In genomic region chr2:96550787-96551604, GRCh38 we compare ENCODE assay signal across 27 cellular contexts. TPM values are rescaled to one million over a fixed set of nuclear protein-coding genes. Genes with fewer than 3 reads are reported as not detected.
A peak's percentile ranks its signal among the peaks of the same experiment; 100 is the strongest.
DNase-seq lines count a peak whose midpoint lies in the region; ATAC-seq, FAIRE-seq and TF ChIP-seq lines count a peak whose summit lies in the region.
"Had no signal": no experiment of that assay in that cellular context is flagged by ENCODE, and none has a peak within 500 bp of the region (broad histone marks: within the 10 kb centered on the region; RNA-seq: fewer than 3 reads in every experiment).

No MANE protein-coding gene starts in this region.

- H3K4me3 ChIP-seq in GM12878 (no peak overlapping the region), right lobe of liver (peak overlapping the region; percentile 57 to 76 (median 65))
- H3K4me3 ChIP-seq: PC-9, spleen, stomach, uterus had no signal

- TF ChIP-seq CTCF in GM12878 (IDR thresholded peaks at IDR 0.05 in 2 of 3, conservative IDR thresholded peaks at IDR 0.05 in 1 of 3; ENCODE audit: control insufficient read depth in 2 of 3, extremely low read depth in 1 of 3, insufficient read depth in 1 of 3, low read depth in 3 of 3, low read length in 3 of 3) (no peak), right lobe of liver (IDR thresholded peaks at IDR 0.05) (no peak)
- TF ChIP-seq CTCF in CD4-positive, alpha-beta T cell (IDR thresholded peaks at IDR 0.05): no peak

- no peak overlapping the region for H2AFZ ChIP-seq in GM12878 (ENCODE audit: control insufficient read depth, low read depth, low read length)
- H2AFZ ChIP-seq: PC-9 had no signal

- H3K27ac ChIP-seq in GM12878 (ENCODE audit: control insufficient read depth, insufficient read depth): no peak overlapping the region
- peak overlapping the region; percentile 73 to 86 (median 77) for H3K27ac ChIP-seq in right lobe of liver
- no peak overlapping the region for H3K27ac ChIP-seq in CD4-positive, alpha-beta T cell (ENCODE audit: low read depth, low read length)
- H3K27ac ChIP-seq: brain microvascular endothelial cell, PC-9, spleen, uterus had no signal

- H3K4me1 Mint-ChIP-seq in CD4-positive, alpha-beta T cell (ENCODE audit: low read depth): peaks cover 37% of the 10 kb centered on the region

- CTCF ChIA-PET in GM12878 (lab: Yijun Ruan, JAX): no interaction called here
- CTCF ChIA-PET in CD4-positive, alpha-beta T cell (lab: Charles Lee): interaction anchor here (1.6 kb wide), 1 partner anchor 12 kb away, joined by 3 read pairs; no protein-coding TSS in a partner anchor

- peaks cover 51% of the 10 kb centered on the region for H3K36me3 Mint-ChIP-seq in CD4-positive, alpha-beta T cell (ENCODE audit: low read depth)

- TF ChIP-seq EP300 in GM12878 (IDR thresholded peaks at IDR 0.05; ENCODE audit: borderline replicate concordance in 1 of 2, control insufficient read depth in 1 of 2, low read depth in 2 of 2, low read length in 2 of 2): no peak

- SMC1A ChIA-PET in GM12878 (lab: Charles Lee; ENCODE audit: uncharacterized antibody, unreplicated experiment): no interaction called here

- H3K4me2 ChIP-seq in GM12878 (ENCODE audit: control insufficient read depth, insufficient read depth): no peak overlapping the region
- H3K4me2 ChIP-seq: PC-9 had no signal

- H3K9ac ChIP-seq in GM12878 (ENCODE audit: control insufficient read depth, insufficient read depth, low read length): no peak overlapping the region

- H3K27me3 ChIP-seq in GM12878 (replicated peaks in 1 of 2; ENCODE audit: control insufficient read depth in 2 of 2, insufficient read depth in 2 of 2, low read length in 1 of 2) (no peaks in the 10 kb centered on the region), right lobe of liver (no peaks in the 10 kb centered on the region)
- no peaks in the 10 kb centered on the region for H3K27me3 ChIP-seq in CD4-positive, alpha-beta T cell (ENCODE audit: control insufficient read depth, insufficient read depth, low read length)
- H3K27me3 ChIP-seq: brain microvascular endothelial cell, spleen, stomach, uterus had no signal

- 81% methylated on average over 14 of the region's 14 CpGs for WGBS in GM12878 (ENCODE audit: insufficient coverage, insufficient replicate concordance, low lambda C conversion rate, missing lambda C conversion rate)
- WGBS in right lobe of liver (ENCODE audit: insufficient coverage, low coverage, low lambda C conversion rate, missing lambda C conversion rate): 86% methylated on average over 2 of the region's 14 CpGs

- no peaks in the 10 kb centered on the region for H3K9me3 Mint-ChIP-seq in CD4-positive, alpha-beta T cell
- H3K9me3 Mint-ChIP-seq: activated CD4-positive, alpha-beta T cell treated with anti-CD3 and anti-CD28 coated beads, Interleukin-2, amount 10 ng/mL, durations not matched to agents 7 days and 5 days; CD8-positive, alpha-beta T cell had no signal

- peaks cover 11% of the 10 kb centered on the region for H3K79me2 ChIP-seq in GM12878 (ENCODE audit: control insufficient read depth, insufficient read depth, low read length)

- TF ChIP-seq POLR2A in GM12892 (IDR thresholded peaks at IDR 0.05; ENCODE audit: low read depth, low read length) (0 out of 2 replicates have a peak, but pooled peaks have one; percentile 14), GM12878 (IDR thresholded peaks at IDR 0.05; ENCODE audit: low read depth, low read length) (no peak), right lobe of liver (IDR thresholded peaks at IDR 0.05) (no peak)

- RAD21 ChIA-PET in GM12878 (lab: Charles Lee; ENCODE audit: unreplicated experiment): no interaction called here

- H3K4me1 ChIP-seq in GM12878 (ENCODE audit: control insufficient read depth, insufficient read depth, low read length) (peaks cover 4% of the 10 kb centered on the region), right lobe of liver (peaks cover 0 to 20% (median 3%) of the 10 kb centered on the region in 4 donors)
- H3K4me1 ChIP-seq: uterus had no signal

- in situ Hi-C loops in GM12878 (cut with MboI): no loop called here

- H3K36me3 ChIP-seq in GM12878 (ENCODE audit: control insufficient read depth in 2 of 2, insufficient read depth in 2 of 2, low read length in 1 of 2) (peaks cover 16 to 43% of the 10 kb centered on the region in 2 experiments), right lobe of liver (peaks cover 0 to 3% (median 1%) of the 10 kb centered on the region in 4 donors)
- H3K36me3 ChIP-seq: uterus had no signal

- ATAC-seq in GM12878 (no peak), right lobe of liver (peak; percentile 43 to 59 (median 52)), GM21529 (IDR thresholded peaks at IDR 0.05; ENCODE audit: unreplicated experiment) (no peak)
- no peak for ATAC-seq in CD4-positive, alpha-beta T cell (ENCODE audit: poor library complexity)
- ATAC-seq: CD8-positive, alpha-beta T cell; right cardiac atrium had no signal

- no peak overlapping the region for H3K4me3 Mint-ChIP-seq in CD4-positive, alpha-beta T cell
- H3K4me3 Mint-ChIP-seq: activated CD4-positive, alpha-beta T cell treated with anti-CD3 and anti-CD28 coated beads, Interleukin-2, amount 10 ng/mL, durations not matched to agents 7 days and 5 days; CD8-positive, alpha-beta T cell; WTC11 had no signal

- no peaks in the 10 kb centered on the region for H3K9me3 ChIP-seq in GM12878 (replicated peaks; ENCODE audit: control insufficient read depth, insufficient read depth, low read length)
- no peaks in the 10 kb centered on the region for H3K9me3 ChIP-seq in right lobe of liver
- no peaks in the 10 kb centered on the region for H3K9me3 ChIP-seq in CD4-positive, alpha-beta T cell (ENCODE audit: control insufficient read depth, low read length)
- H3K9me3 ChIP-seq: spleen, stomach, uterus had no signal

- peak; percentile 55 for DNase-seq in activated CD8-positive, alpha-beta memory T cell treated with anti-CD3 and anti-CD28 coated beads for 24 hours
- DNase-seq in activated CD8-positive, alpha-beta memory T cell treated with anti-CD3 and anti-CD28 coated beads, Interleukin-2, amount 50 U/mL, for 4 hours: no peak
- DNase-seq in GM12892 (ENCODE audit: insufficient read length): no peak
- DNase-seq in GM12878 (ENCODE audit: low read depth, low spot score): no peak
- DNase-seq in right lobe of liver: peak; percentile 60 to 82 (median 80)
- no peak for DNase-seq in T-helper 1 cell
- no peak for DNase-seq in CD4-positive, alpha-beta T cell
- DNase-seq: activated CD4-positive, alpha-beta T cell treated with anti-CD3 and anti-CD28 coated beads, Interleukin-2, amount 10 ng/mL, durations not matched to agents 7 days and 5 days; activated naive CD4-positive, alpha-beta T cell treated with anti-CD3 and anti-CD28 coated beads, Interleukin-2, amount 50 U/mL, for 16 hours; brain microvascular endothelial cell; HCEC 1CT; mesenchymal stem cell; NCI-H146; NCI-H345; NCI-H69; PC-9; right cardiac atrium; SHP77; stimulated activated CD4-positive, alpha-beta T cell treated with anti-CD3 and anti-CD28 coated beads, Interleukin-2, amount 100 ng/mL, for 24 hours; stomach; uterus had no signal

- H3K27me3 Mint-ChIP-seq in CD4-positive, alpha-beta T cell: no peaks in the 10 kb centered on the region
- H3K27me3 Mint-ChIP-seq: activated CD4-positive, alpha-beta T cell treated with anti-CD3 and anti-CD28 coated beads, Interleukin-2, amount 10 ng/mL, durations not matched to agents 7 days and 5 days had no signal

- BruUV-seq in GM12878 (replicated peaks; lab: Mats Ljungman, UMichigan): TSS peak; percentile 30

- POLR2A ChIA-PET in GM12878 (lab: Charles Lee): interaction anchor here (1.2 kb wide), 1 partner anchor 11 kb away, joined by 3 read pairs; no protein-coding TSS in a partner anchor
- POLR2A ChIA-PET in CD4-positive, alpha-beta T cell (lab: Charles Lee): interaction anchor here (6.7 kb wide), 1 partner anchor 11 kb away, joined by 145 read pairs; the partner anchor contains the start of gene ARID5A

- intact Hi-C loops in GM12878 (cut with micrococcal nuclease; ENCODE audit: unreplicated experiment): no loop called here
- intact Hi-C loops in right lobe of liver (cut with DNase I): no loop called here
- intact Hi-C loops in CD4-positive, alpha-beta T cell (cut with DNase I, micrococcal nuclease): no loop called here

- H4K20me1 ChIP-seq in GM12878 (ENCODE audit: control insufficient read depth, insufficient read depth): peaks cover 8% of the 10 kb centered on the region

- no peak for FAIRE-seq in GM12892 (lab: Jason Lieb, UNC)
- no peak for FAIRE-seq in GM12878 (lab: Jason Lieb, UNC)

- no peak for TF ChIP-seq RAD21 in GM12878 (IDR thresholded peaks at IDR 0.05; ENCODE audit: insufficient read depth, low read depth, low read length)

- H3K27ac Mint-ChIP-seq in CD4-positive, alpha-beta T cell: no peak overlapping the region
- H3K27ac Mint-ChIP-seq: activated CD4-positive, alpha-beta T cell treated with anti-CD3 and anti-CD28 coated beads, Interleukin-2, amount 10 ng/mL, durations not matched to agents 7 days and 5 days; WTC11 had no signal

RNA-seq across cellular contexts. Expression of gene ARID5A, which starts 14.4 kb away (rescaled TPM):
- 32.9 TPM for polyA plus RNA-seq in GM12892 (2012; ENCODE audit: missing spikeins)
- 85.2 and 91.3 TPM in 2 replicates for total RNA-seq in GM12878 (2013; cell fraction: nucleolus; rRNA removed)
- total RNA-seq in GM12878 (2014; rRNA removed): 46.2 and 46.8 TPM in 2 replicates
- total RNA-seq in GM12878 (2014; rRNA removed; fragmentation: Illumina TruSeq; extraction: Trizol): 22.2 and 25.3 TPM in 2 replicates
- 82.7 and 87.9 TPM in 2 replicates for total RNA-seq in GM12878 (2021)
- 16.0 TPM for polyA plus RNA-seq in GM12878 (2011; ENCODE audit: low read depth)
- 13.3 and 28.5 TPM in 2 replicates for polyA plus RNA-seq in GM12878 (2011; rRNA removed)
- polyA plus RNA-seq in GM12878 (2011; cell fraction: cytosol; rRNA removed): 39.3 and 54.4 TPM in 2 replicates
- 160 and 161 TPM in 2 replicates for polyA plus RNA-seq in GM12878 (2011; cell fraction: nucleus; rRNA removed)
- 47.3 and 50.2 TPM in 2 replicates for polyA plus RNA-seq in GM12878 (2012)
- 3.1 and 18.1 TPM in 2 replicates for polyA plus RNA-seq in GM12878 (2014; fragmentation: Illumina TruSeq; extraction: Trizol)
- polyA plus RNA-seq in GM12878 (2014; fragmentation: Nextera tagmentation; extraction: Ambion mirVana): 1 to 10 TPM in 1 of 2 experiments, under 1 TPM in 1; 0.76 to 3.8 TPM
- polyA plus RNA-seq in GM12878 (2014; rRNA removed): 79.3 and 83.3 TPM in 2 replicates
- polyA plus RNA-seq in GM12878 (2016; fragmentation: Nextera tagmentation; extraction: Ambion mirVana): 10 to 100 TPM; 76.2 to 87.1 TPM
- 12.7 and 34.9 TPM in 2 replicates for polyA minus RNA-seq in GM12878 (2011; rRNA and poly(A)+ RNA removed)
- polyA minus RNA-seq in GM12878 (2011; cell fraction: cytosol; rRNA and poly(A)+ RNA removed): 26.1 and 28.5 TPM in 2 replicates
- polyA minus RNA-seq in GM12878 (2011; cell fraction: nucleus; rRNA and poly(A)+ RNA removed): 22.6 and 34.3 TPM in 2 replicates
- 10 to 100 TPM; 13.2 to 23.1 (median 16.9) TPM for total RNA-seq in right lobe of liver
- 100 to 1,000 TPM; 326 to 342 TPM for total RNA-seq in CD4-positive, alpha-beta T cell

RNA-seq across cellular contexts. Expression of gene NEURL3, which starts 45.8 kb away (rescaled TPM):
- polyA plus RNA-seq in GM12892 (2012; ENCODE audit: missing spikeins): 1.1 TPM
- 2.2 and 2.9 TPM in 2 replicates for total RNA-seq in GM12878 (2013; cell fraction: nucleolus; rRNA removed)
- total RNA-seq in GM12878 (2014; rRNA removed) (0.85 and 0.98 TPM in 2 replicates), GM12878 (2014; rRNA removed; fragmentation: Illumina TruSeq; extraction: Trizol) (0.09 and 0.31 TPM in 2 replicates), GM12878 (2021) (0.44 and 0.72 TPM in 2 replicates), right lobe of liver (1 to 10 TPM in 3 of 6 experiments, under 1 TPM in 3; 0.23 to 3.0 (median 1.4) TPM)
- polyA plus RNA-seq in GM12878 (2011; ENCODE audit: low read depth): 0.16 TPM
- polyA plus RNA-seq in GM12878 (2011; rRNA removed) (4.4 and 6.3 TPM in 2 replicates), GM12878 (2014; fragmentation: Illumina TruSeq; extraction: Trizol) (0.10 TPM in 1 of 2 replicates, not detected in the other), GM12878 (2014; fragmentation: Nextera tagmentation; extraction: Ambion mirVana) (under 1 TPM; 0.03 to 0.07 TPM), GM12878 (2014; rRNA removed) (0.39 and 0.51 TPM in 2 replicates), GM12878 (2016; fragmentation: Nextera tagmentation; extraction: Ambion mirVana) (under 1 TPM; 0.55 to 0.79 TPM)
- 6.6 and 7.9 TPM in 2 replicates for polyA plus RNA-seq in GM12878 (2011; cell fraction: cytosol; rRNA removed)
- 7.3 and 12.0 TPM in 2 replicates for polyA plus RNA-seq in GM12878 (2011; cell fraction: nucleus; rRNA removed)
- polyA plus RNA-seq in GM12878 (2012): 0.42 and 0.72 TPM in 2 replicates
- 1.9 and 2.2 TPM in 2 replicates for polyA minus RNA-seq in GM12878 (2011; rRNA and poly(A)+ RNA removed)
- polyA minus RNA-seq in GM12878 (2011; cell fraction: cytosol; rRNA and poly(A)+ RNA removed): 0.52 and 1.2 TPM in 2 replicates
- polyA minus RNA-seq in GM12878 (2011; cell fraction: nucleus; rRNA and poly(A)+ RNA removed): 0.96 and 1.3 TPM in 2 replicates
- not detected for total RNA-seq in CD4-positive, alpha-beta T cell
- total RNA-seq: CD8-positive, alpha-beta T cell; cerebellum; LHCN-M2; uterus; WTC11 had no signal

Comparison
In these comparisons a context has a peak if more than half of its experiments do, and no peak if none do; other contexts are left out.
1. DNase-seq: peak in activated CD8-positive, alpha-beta memory T cell treated with anti-CD3 and anti-CD28 coated beads for 24 hours (single experiment) and right lobe of liver (3 of 3); none in activated CD8-positive, alpha-beta memory T cell treated with anti-CD3 and anti-CD28 coated beads, Interleukin-2, amount 50 U/mL, for 4 hours (single experiment), GM12892 (single experiment), GM12878 (single experiment), T-helper 1 cell (0 of 5) and CD4-positive, alpha-beta T cell (0 of 10).
2. ATAC-seq: peak in right lobe of liver (4 of 4); none in GM12878 (single experiment), GM21529 (single experiment) and CD4-positive, alpha-beta T cell (single experiment).
3. H3K27ac ChIP-seq: peak in right lobe of liver (3 of 3); none in GM12878 (single experiment) and CD4-positive, alpha-beta T cell (single experiment).